In genomic region chr7:13989944-13990295, GRCh38 we compare ENCODE assay signal across 8 cellular contexts. TPM values are rescaled to one million over a fixed set of nuclear protein-coding genes. Genes with fewer than 3 reads are reported as not detected.
A peak's percentile ranks its signal among the peaks of the same experiment; 100 is the strongest.
DNase-seq lines count a peak whose midpoint lies in the region; ATAC-seq and TF ChIP-seq lines count a peak whose summit lies in the region.

No MANE protein-coding gene starts in this region.

- peaks cover 14% of the 10 kb centered on the region for H3K4me1 ChIP-seq in ES-I3 (ENCODE audit: insufficient read depth, low read length)
- H3K4me1 ChIP-seq in Peyer's patch, result peaks cover 0 to 9% (median 0%) of the 10 kb centered on the region in 4 donors
- peaks cover 12% of the 10 kb centered on the region for H3K4me1 ChIP-seq in foreskin keratinocyte
- H3K4me1 ChIP-seq in psoas muscle, result peaks cover 6% of the 10 kb centered on the region

- DNase-seq in Peyer's patch (no peak), foreskin keratinocyte (no peak), psoas muscle (no peak), iPS-NIHi11 (ENCODE audit: low spot score) (no peak), UCSD-AML1 (lab: John Stamatoyannopoulos, UW; ENCODE audit: unreplicated experiment) (no peak), HT-29 (ENCODE audit: low spot score) (no peak)
- DNase-seq in stimulated activated CD4-positive, alpha-beta T cell treated with anti-CD3 and anti-CD28 coated beads, Interleukin-2, amount 100 ng/mL, for 24 hours, result no peak

- H3K27me3 ChIP-seq in Peyer's patch (no peaks in the 10 kb centered on the region), foreskin keratinocyte (no peaks in the 10 kb centered on the region), psoas muscle (ENCODE audit: insufficient read depth in 3 of 3, low read length in 2 of 3) (peaks cover 0 to 14% (median 0%) of the 10 kb centered on the region in 3 donors)

- H3K27ac ChIP-seq in Peyer's patch, result peak overlapping the region; percentile 40 to 73 (median 64)
- peak overlapping the region; percentile 37 for H3K27ac ChIP-seq in foreskin keratinocyte
- peak overlapping the region; percentile 75 for H3K27ac ChIP-seq in psoas muscle

- peak overlapping the region; percentile 34 to 78 (median 48) for H3K4me3 ChIP-seq in Peyer's patch
- H3K4me3 ChIP-seq in psoas muscle, result peak overlapping the region; percentile 70

- H3K36me3 ChIP-seq in ES-I3 (ENCODE audit: insufficient read depth, low read length) (no peaks in the 10 kb centered on the region), Peyer's patch (no peaks in the 10 kb centered on the region), psoas muscle (ENCODE audit: insufficient read depth in 1 of 2, low read depth in 1 of 2) (no peaks in the 10 kb centered on the region)

- WGBS in psoas muscle, 3 donors, result 0 to 1% (median 1%) methylated on average over 13 of the region's 13 CpGs

- peak overlapping the region; percentile 69 for H3K9ac ChIP-seq in ES-I3 (ENCODE audit: low read depth, low read length)

- TF ChIP-seq CTCF in Peyer's patch (IDR thresholded peaks at IDR 0.05) (no peak), foreskin keratinocyte (conservative IDR thresholded peaks at IDR 0.05) (no peak), psoas muscle (IDR thresholded peaks at IDR 0.05) (no peak)

- ATAC-seq in foreskin keratinocyte (peak; percentile 0), psoas muscle (no peak)

- H3K9me3 ChIP-seq in ES-I3 (ENCODE audit: control insufficient read depth, insufficient read depth, low read length), result no peaks in the 10 kb centered on the region
- no peaks in the 10 kb centered on the region for H3K9me3 ChIP-seq in Peyer's patch
- no peaks in the 10 kb centered on the region for H3K9me3 ChIP-seq in psoas muscle

- no peak for TF ChIP-seq POLR2A in Peyer's patch (IDR thresholded peaks at IDR 0.05)

- intact Hi-C loops in psoas muscle (cut with DNase I), result no loop called here

RNA-seq across cellular contexts. Expression of gene ETV1, which starts 0.5 kb away (rescaled TPM):
- 1 to 10 TPM; 1.6 to 5.1 (median 2.0) TPM for total RNA-seq in Peyer's patch
- 6.5 TPM in 2 replicates for total RNA-seq in foreskin keratinocyte
- polyA plus RNA-seq in foreskin keratinocyte, result 1.5 TPM in 2 replicates
- 1 to 10 TPM in 3 of 4 donors, under 1 TPM in 1; 0.95 to 3.8 (median 2.1) TPM for total RNA-seq in psoas muscle
- under 1 TPM; 0.20 to 0.94 (median 0.66) TPM for polyA plus RNA-seq in psoas muscle
- total RNA-seq in HT-29 (2014; rRNA removed; shearing (Covaris generic)), result 2.4 and 4.7 TPM in 2 replicates
